Comparison of ENCODE assay signal across 9 cellular contexts in genomic region chr12:131454418-131455217, GRCh38.
DNase-seq lines count a peak whose midpoint lies in the region; ATAC-seq and TF ChIP-seq lines count a peak whose summit lies in the region.
"Had no signal": no experiment of that assay in that cellular context is flagged by ENCODE, and none has a peak within 500 bp of the region (broad histone marks: within the 10 kb centered on the region; RNA-seq: fewer than 3 reads in every experiment).

No MANE protein-coding gene starts in this region.

- H3K4ac ChIP-seq in mesenchymal stem cell (ENCODE audit: low read depth in 1 of 2, low read length in 2 of 2), result no peak overlapping the region

- CTCF ChIA-PET in CD4-positive, alpha-beta T cell (lab: Charles Lee), result no interaction called here

- no peaks in the 10 kb centered on the region for H3K36me3 ChIP-seq in right lobe of liver
- H3K36me3 ChIP-seq in thyroid gland, result no peaks in the 10 kb centered on the region
- no peaks in the 10 kb centered on the region for H3K36me3 ChIP-seq in mesenchymal stem cell (ENCODE audit: control insufficient read depth in 1 of 2, insufficient read depth in 2 of 2, low read depth in 1 of 2, low read length in 2 of 2)

- no peaks in the 10 kb centered on the region for H3K36me3 Mint-ChIP-seq in CD4-positive, alpha-beta T cell (ENCODE audit: low read depth)
- H3K36me3 Mint-ChIP-seq in activated naive CD8-positive, alpha-beta T cell treated with anti-CD3 and anti-CD28 coated beads, Interleukin-2, amount 10 ng/mL, durations not matched to agents 7 days and 5 days, result no peaks in the 10 kb centered on the region

- H2AK5ac ChIP-seq in mesenchymal stem cell (ENCODE audit: low read length, severe bottlenecking), result no peak overlapping the region

- intact Hi-C loops in CD4-positive, alpha-beta T cell (cut with DNase I, micrococcal nuclease), result no loop called here
- intact Hi-C loops in right lobe of liver (cut with DNase I) (no loop called here), thyroid gland (cut with DNase I) (loop anchor here (10.0 kb wide), 1 partner anchor 350 kb away; no protein-coding TSS in a partner anchor)

- no peak overlapping the region for H3K18ac ChIP-seq in mesenchymal stem cell (ENCODE audit: low read depth in 1 of 2, low read length in 2 of 2)

- no peak overlapping the region for H2BK5ac ChIP-seq in mesenchymal stem cell (ENCODE audit: low read depth, low read length, poor library complexity, severe bottlenecking)

- no peak overlapping the region for H3K14ac ChIP-seq in mesenchymal stem cell (ENCODE audit: low read length in 2 of 2)

- no peak overlapping the region for H3K4me3 Mint-ChIP-seq in CD4-positive, alpha-beta T cell
- no peak overlapping the region for H3K4me3 Mint-ChIP-seq in activated naive CD8-positive, alpha-beta T cell treated with anti-CD3 and anti-CD28 coated beads, Interleukin-2, amount 10 ng/mL, durations not matched to agents 7 days and 5 days

- H3K4me3 ChIP-seq in right lobe of liver, result no peak overlapping the region
- no peak overlapping the region for H3K4me3 ChIP-seq in thyroid gland (replicated peaks in 1 of 3)
- no peak overlapping the region for H3K4me3 ChIP-seq in mesenchymal stem cell (ENCODE audit: insufficient read depth in 1 of 2, low read depth in 1 of 2, low read length in 2 of 2)

- no peaks in the 10 kb centered on the region for H3K79me1 ChIP-seq in mesenchymal stem cell (replicated peaks; ENCODE audit: low read length, poor library complexity, severe bottlenecking)

- H3K4me1 Mint-ChIP-seq in CD4-positive, alpha-beta T cell (ENCODE audit: low read depth), result no peaks in the 10 kb centered on the region
- no peaks in the 10 kb centered on the region for H3K4me1 Mint-ChIP-seq in activated naive CD8-positive, alpha-beta T cell treated with anti-CD3 and anti-CD28 coated beads, Interleukin-2, amount 10 ng/mL, durations not matched to agents 7 days and 5 days

- no peaks in the 10 kb centered on the region for H3K27me3 ChIP-seq in CD4-positive, alpha-beta T cell (ENCODE audit: control insufficient read depth, insufficient read depth, low read length)
- H3K27me3 ChIP-seq in right lobe of liver (no peaks in the 10 kb centered on the region), thyroid gland (no peaks in the 10 kb centered on the region), mesenchymal stem cell (ENCODE audit: control insufficient read depth in 1 of 2, insufficient read depth in 1 of 2, low read length in 2 of 2) (peaks cover 0 to 20% of the 10 kb centered on the region in 2 experiments)

- 33% methylated on average over 7 of the region's 12 CpGs for WGBS in right lobe of liver (ENCODE audit: insufficient coverage, low coverage, low lambda C conversion rate, missing lambda C conversion rate)
- 45 to 62% methylated on average over 7 to 12 of the region's 12 CpGs for WGBS in thyroid gland, 2 donors
- WGBS in mesenchymal stem cell, result 40% methylated on average over 12 of the region's 12 CpGs

- ATAC-seq in CD4-positive, alpha-beta T cell (ENCODE audit: poor library complexity), result peak; percentile 86
- ATAC-seq in GM18867 (IDR thresholded peaks at IDR 0.05; ENCODE audit: unreplicated experiment) (peak; percentile 99), HG02981 (IDR thresholded peaks at IDR 0.05; ENCODE audit: unreplicated experiment) (peak; percentile 98), right lobe of liver (peak; percentile 81 to 93 (median 91))
- ATAC-seq in activated naive CD8-positive, alpha-beta T cell treated with anti-CD3 and anti-CD28 coated beads, Interleukin-2, amount 10 ng/mL, durations not matched to agents 7 days and 5 days (ENCODE audit: low read depth), result peak; percentile 80

- H3K27me3 Mint-ChIP-seq in CD4-positive, alpha-beta T cell, result peaks cover 36% of the 10 kb centered on the region
- peaks cover 11% of the 10 kb centered on the region for H3K27me3 Mint-ChIP-seq in activated naive CD8-positive, alpha-beta T cell treated with anti-CD3 and anti-CD28 coated beads, Interleukin-2, amount 10 ng/mL, durations not matched to agents 7 days and 5 days

- no peak overlapping the region for H2BK12ac ChIP-seq in mesenchymal stem cell (ENCODE audit: low read length in 2 of 2)

- H2BK120ac ChIP-seq in mesenchymal stem cell (ENCODE audit: low read depth, low read length), result no peak overlapping the region

- no peak overlapping the region for H3K9ac ChIP-seq in mesenchymal stem cell (ENCODE audit: low read length)

- no peaks in the 10 kb centered on the region for H3K4me1 ChIP-seq in right lobe of liver
- H3K4me1 ChIP-seq in thyroid gland, result no peaks in the 10 kb centered on the region
- no peaks in the 10 kb centered on the region for H3K4me1 ChIP-seq in mesenchymal stem cell (ENCODE audit: control insufficient read depth, insufficient read depth, low read depth, low read length)

- no peak overlapping the region for H2AFZ ChIP-seq in mesenchymal stem cell (ENCODE audit: low read depth, low read length)

- H3K9me3 ChIP-seq in CD4-positive, alpha-beta T cell (ENCODE audit: control insufficient read depth, low read length), result no peaks in the 10 kb centered on the region
- H3K9me3 ChIP-seq in right lobe of liver (no peaks in the 10 kb centered on the region), thyroid gland (no peaks in the 10 kb centered on the region), mesenchymal stem cell (ENCODE audit: control insufficient read depth, low read length) (peaks cover 6% of the 10 kb centered on the region)

- peaks cover 8% of the 10 kb centered on the region for H3K9me3 Mint-ChIP-seq in CD4-positive, alpha-beta T cell
- H3K9me3 Mint-ChIP-seq in activated naive CD8-positive, alpha-beta T cell treated with anti-CD3 and anti-CD28 coated beads, Interleukin-2, amount 10 ng/mL, durations not matched to agents 7 days and 5 days, result no peaks in the 10 kb centered on the region

- peak; percentile 23 for TF ChIP-seq CTCF in CD4-positive, alpha-beta T cell (IDR thresholded peaks at IDR 0.05)
- TF ChIP-seq CTCF in right lobe of liver (IDR thresholded peaks at IDR 0.05) (peak; percentile 58 to 62 (median 61)), thyroid gland (IDR thresholded peaks at IDR 0.05) (peak; percentile 14 to 90 (median 58))

- POLR2A ChIA-PET in CD4-positive, alpha-beta T cell (lab: Charles Lee), result no interaction called here
- POLR2A ChIA-PET in activated naive CD8-positive, alpha-beta T cell treated with anti-CD3 and anti-CD28 coated beads, Interleukin-2, amount 10 ng/mL, durations not matched to agents 7 days and 5 days (lab: Charles Lee), result no interaction called here

- H2BK15ac ChIP-seq in mesenchymal stem cell (ENCODE audit: low read depth, poor library complexity, severe bottlenecking), result no peak overlapping the region

- peak in 5 of 10 experiments; percentile 5 to 18 (median 13) for DNase-seq in CD4-positive, alpha-beta T cell
- DNase-seq in NCI-H460 (ENCODE audit: extremely low read depth, low read depth) (peak; percentile 76), right lobe of liver (peak in 1 of 3 donors; percentile 61), thyroid gland (peak; percentile 55 to 63), mesenchymal stem cell (no peak)
- no peak for DNase-seq in activated naive CD8-positive, alpha-beta T cell treated with anti-CD3 and anti-CD28 coated beads, Interleukin-2, amount 10 ng/mL, durations not matched to agents 7 days and 5 days
- DNase-seq: IMR-90 had no signal

- no peak overlapping the region for H4K8ac ChIP-seq in mesenchymal stem cell (ENCODE audit: low read length)

- H3K27ac Mint-ChIP-seq in CD4-positive, alpha-beta T cell, result no peak overlapping the region
- no peak overlapping the region for H3K27ac Mint-ChIP-seq in activated naive CD8-positive, alpha-beta T cell treated with anti-CD3 and anti-CD28 coated beads, Interleukin-2, amount 10 ng/mL, durations not matched to agents 7 days and 5 days

- H3K23ac ChIP-seq in mesenchymal stem cell (ENCODE audit: low read length in 2 of 2), result no peak overlapping the region

- TF ChIP-seq POLR2A in right lobe of liver (IDR thresholded peaks at IDR 0.05) (no peak), thyroid gland (IDR thresholded peaks at IDR 0.05) (no peak)

- no peak overlapping the region for H3K4me2 ChIP-seq in mesenchymal stem cell (ENCODE audit: low read length, poor library complexity, severe bottlenecking)

- no peak overlapping the region for H4K91ac ChIP-seq in mesenchymal stem cell (ENCODE audit: low read length)

- H3K27ac ChIP-seq in CD4-positive, alpha-beta T cell (ENCODE audit: low read depth, low read length), result no peak overlapping the region
- H3K27ac ChIP-seq in right lobe of liver (no peak overlapping the region), thyroid gland (no peak overlapping the region), mesenchymal stem cell (ENCODE audit: low read length, poor library complexity, severe bottlenecking) (no peak overlapping the region)

Comparison
In these comparisons a context has a peak if more than half of its experiments do, and no peak if none do; other contexts are left out.
1. DNase-seq: peak in NCI-H460 (single experiment) and thyroid gland (2 of 2); none in activated naive CD8-positive, alpha-beta T cell treated with anti-CD3 and anti-CD28 coated beads, Interleukin-2, amount 10 ng/mL, durations not matched to agents 7 days and 5 days (single experiment) and mesenchymal stem cell (single experiment).
2. Peak in every context shown above with its lines, with median percentiles within 50 percentile points of each other: ATAC-seq and CTCF ChIP-seq.